Comparison of ENCODE assay signal across 8 cellular contexts in the genomic region with DNA sequence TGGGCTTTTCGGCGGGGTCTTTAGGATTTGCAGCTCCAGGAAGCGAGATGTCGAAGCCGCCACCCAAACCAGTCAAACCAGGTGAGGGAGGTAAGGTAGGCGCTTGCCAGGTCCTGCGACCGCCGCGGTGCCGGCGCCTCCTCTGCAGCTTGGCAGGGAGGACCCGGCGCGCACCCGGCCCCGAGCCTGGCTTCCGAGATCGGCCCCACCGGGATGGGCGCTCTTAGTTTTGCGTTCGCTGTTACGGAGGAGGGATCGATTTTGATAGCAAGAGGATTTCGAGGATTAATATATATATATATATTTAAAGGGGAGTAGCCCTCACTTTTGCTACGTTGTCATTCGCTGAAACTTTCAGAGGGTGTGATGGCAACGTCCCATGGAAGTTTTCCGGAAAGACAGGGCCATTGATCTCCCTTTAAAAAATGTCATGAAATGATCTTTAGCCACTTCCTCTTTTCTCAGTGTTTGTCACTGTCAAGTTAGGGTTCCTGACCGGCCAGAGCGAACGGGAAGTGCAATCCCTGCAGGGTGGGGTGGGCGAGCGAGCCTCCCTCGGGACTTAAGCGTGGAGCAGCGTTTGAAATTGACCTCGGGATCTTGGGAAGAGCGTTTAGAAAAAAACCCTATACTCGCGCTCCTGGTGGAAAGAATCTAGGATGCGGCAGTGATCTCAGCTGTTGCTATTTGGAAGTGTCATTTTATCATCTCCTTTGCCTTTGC. TPM values are rescaled to one million over a fixed set of nuclear protein-coding genes. Genes with fewer than 3 reads are reported as not detected.
DNase-seq lines count a peak whose midpoint lies in the region; ATAC-seq and TF ChIP-seq lines count a peak whose summit lies in the region.

No MANE protein-coding gene starts in this region.

- H2BK120ac ChIP-seq in mesenchymal stem cell (ENCODE audit: low read depth, low read length) = peak overlapping the region; percentile 54

- H4K8ac ChIP-seq in mesenchymal stem cell (ENCODE audit: low read length) = peak overlapping the region; percentile 63

- H3K4me1 Mint-ChIP-seq in activated CD4-positive, alpha-beta T cell treated with anti-CD3 and anti-CD28 coated beads, Interleukin-2, amount 10 ng/mL, durations not matched to agents 24 days and 14 days = peaks cover 56% of the 10 kb centered on the region
- peaks cover 62% of the 10 kb centered on the region for H3K4me1 Mint-ChIP-seq in endothelial cell (ENCODE audit: unreplicated experiment)

- 0% methylated on average over 33 of the region's 43 CpGs for WGBS in mesenchymal stem cell

- peak overlapping the region; percentile 91 for H3K27ac Mint-ChIP-seq in activated CD4-positive, alpha-beta T cell treated with anti-CD3 and anti-CD28 coated beads, Interleukin-2, amount 10 ng/mL, durations not matched to agents 24 days and 14 days
- H3K27ac Mint-ChIP-seq in endothelial cell (ENCODE audit: unreplicated experiment) = peak overlapping the region; percentile 94

- peak overlapping the region; percentile 91 for H3K4me2 ChIP-seq in mesenchymal stem cell (ENCODE audit: low read length, poor library complexity, severe bottlenecking)

- H3K14ac ChIP-seq in mesenchymal stem cell (ENCODE audit: low read length in 2 of 2) = peak overlapping the region in 1 of 2 experiments; percentile 95

- peaks cover 27% of the 10 kb centered on the region for H3K79me1 ChIP-seq in mesenchymal stem cell (replicated peaks; ENCODE audit: low read length, poor library complexity, severe bottlenecking)

- H3K27me3 ChIP-seq in mesenchymal stem cell (ENCODE audit: control insufficient read depth in 1 of 2, insufficient read depth in 1 of 2, low read length in 2 of 2) (no peaks in the 10 kb centered on the region), thoracic aorta (replicated peaks; ENCODE audit: insufficient read depth) (no peaks in the 10 kb centered on the region)

- H3K4me3 Mint-ChIP-seq in activated CD4-positive, alpha-beta T cell treated with anti-CD3 and anti-CD28 coated beads, Interleukin-2, amount 10 ng/mL, durations not matched to agents 24 days and 14 days = peak overlapping the region; percentile 92
- peak overlapping the region; percentile 99 for H3K4me3 Mint-ChIP-seq in endothelial cell (ENCODE audit: unreplicated experiment)

- peak overlapping the region; percentile 64 to 89 for H3K18ac ChIP-seq in mesenchymal stem cell (ENCODE audit: low read depth in 1 of 2, low read length in 2 of 2)

- TF ChIP-seq CTCF in endothelial cell (IDR thresholded peaks at IDR 0.05; ENCODE audit: unreplicated experiment) = no peak
- peak; percentile 23 for TF ChIP-seq CTCF in thoracic aorta (IDR thresholded peaks at IDR 0.05)

- no peak overlapping the region for H4K91ac ChIP-seq in mesenchymal stem cell (ENCODE audit: low read length)

- no peaks in the 10 kb centered on the region for H3K36me3 ChIP-seq in mesenchymal stem cell (ENCODE audit: control insufficient read depth in 1 of 2, insufficient read depth in 2 of 2, low read depth in 1 of 2, low read length in 2 of 2)
- H3K36me3 ChIP-seq in thoracic aorta = no peaks in the 10 kb centered on the region

- peak overlapping the region; percentile 60 for H2BK15ac ChIP-seq in mesenchymal stem cell (ENCODE audit: low read depth, poor library complexity, severe bottlenecking)

- no peak overlapping the region for H2BK5ac ChIP-seq in mesenchymal stem cell (ENCODE audit: low read depth, low read length, poor library complexity, severe bottlenecking)

- peak; percentile 32 for ATAC-seq in GM18505 (IDR thresholded peaks at IDR 0.05; ENCODE audit: unreplicated experiment)
- peak; percentile 28 for ATAC-seq in HG02884 (IDR thresholded peaks at IDR 0.05; ENCODE audit: unreplicated experiment)
- ATAC-seq in thoracic aorta (ENCODE audit: insufficient number of reproducible peaks, low FRiP score, low read depth) = no peak

- no peaks in the 10 kb centered on the region for H3K9me3 Mint-ChIP-seq in activated CD4-positive, alpha-beta T cell treated with anti-CD3 and anti-CD28 coated beads, Interleukin-2, amount 10 ng/mL, durations not matched to agents 24 days and 14 days
- no peaks in the 10 kb centered on the region for H3K9me3 Mint-ChIP-seq in endothelial cell (ENCODE audit: unreplicated experiment)

- peak; percentile 75 for DNase-seq in AG20443 (ENCODE audit: low spot score)
- DNase-seq in NCI-H1105 treated with DMSO at 0.1 percent for 48 hours (lab: John Stamatoyannopoulos, UW) = peak; percentile 34
- DNase-seq in activated CD4-positive, alpha-beta T cell treated with anti-CD3 and anti-CD28 coated beads, Interleukin-2, amount 10 ng/mL, durations not matched to agents 24 days and 14 days = no peak
- no peak for DNase-seq in endothelial cell (ENCODE audit: low spot score)
- DNase-seq in mesenchymal stem cell = peak; percentile 88
- DNase-seq in thoracic aorta (ENCODE audit: low spot score) = no peak

- peaks cover 18% of the 10 kb centered on the region for H3K36me3 Mint-ChIP-seq in activated CD4-positive, alpha-beta T cell treated with anti-CD3 and anti-CD28 coated beads, Interleukin-2, amount 10 ng/mL, durations not matched to agents 24 days and 14 days (ENCODE audit: low read depth)
- H3K36me3 Mint-ChIP-seq in endothelial cell (ENCODE audit: low read depth, unreplicated experiment) = no peaks in the 10 kb centered on the region

- H3K4ac ChIP-seq in mesenchymal stem cell (ENCODE audit: low read depth in 1 of 2, low read length in 2 of 2) = peak overlapping the region in 1 of 2 experiments; percentile 98

- H3K4me3 ChIP-seq in mesenchymal stem cell (ENCODE audit: insufficient read depth in 1 of 2, low read depth in 1 of 2, low read length in 2 of 2) (peak overlapping the region; percentile 95 to 97), thoracic aorta (peak overlapping the region; percentile 99)

- H2AK5ac ChIP-seq in mesenchymal stem cell (ENCODE audit: low read length, severe bottlenecking) = no peak overlapping the region

- H3K9ac ChIP-seq in mesenchymal stem cell (ENCODE audit: low read length) = peak overlapping the region; percentile 96

- no peak overlapping the region for H3K23ac ChIP-seq in mesenchymal stem cell (ENCODE audit: low read length in 2 of 2)

- H3K9me3 ChIP-seq in mesenchymal stem cell (ENCODE audit: control insufficient read depth, low read length) = no peaks in the 10 kb centered on the region
- H3K9me3 ChIP-seq in thoracic aorta = no peaks in the 10 kb centered on the region

- H3K27me3 Mint-ChIP-seq in activated CD4-positive, alpha-beta T cell treated with anti-CD3 and anti-CD28 coated beads, Interleukin-2, amount 10 ng/mL, durations not matched to agents 24 days and 14 days = no peaks in the 10 kb centered on the region
- H3K27me3 Mint-ChIP-seq in endothelial cell (ENCODE audit: unreplicated experiment) = peaks cover 7% of the 10 kb centered on the region

- H2BK12ac ChIP-seq in mesenchymal stem cell (ENCODE audit: low read length in 2 of 2) = peak overlapping the region; percentile 18 to 97

- H3K4me1 ChIP-seq in mesenchymal stem cell (ENCODE audit: control insufficient read depth, insufficient read depth, low read depth, low read length) (peaks cover 12% of the 10 kb centered on the region), thoracic aorta (ENCODE audit: control insufficient read depth in 1 of 2, low read depth in 2 of 2) (peaks cover 18 to 36% of the 10 kb centered on the region in 2 donors)

- no peak for TF ChIP-seq POLR2A in GM18505 (IDR thresholded peaks at IDR 0.05; ENCODE audit: borderline replicate concordance, extremely low read depth, insufficient read depth, insufficient read length)

- H2AFZ ChIP-seq in mesenchymal stem cell (ENCODE audit: low read depth, low read length) = peak overlapping the region; percentile 66

- peak overlapping the region; percentile 76 for H3K27ac ChIP-seq in mesenchymal stem cell (ENCODE audit: low read length, poor library complexity, severe bottlenecking)
- peak overlapping the region; percentile 83 to 98 for H3K27ac ChIP-seq in thoracic aorta

- intact Hi-C loops in activated CD4-positive, alpha-beta T cell treated with anti-CD3 and anti-CD28 coated beads, Interleukin-2, amount 10 ng/mL, durations not matched to agents 24 days and 14 days (cut with micrococcal nuclease) = loop anchor here (1.0 to 10.0 kb wide), 11 partner anchors 18 to 1957 kb away; a partner anchor contains a TSS

RNA-seq across cellular contexts. Expression of a gene that starts 0.5 kb away (rescaled TPM):
- total RNA-seq in activated CD4-positive, alpha-beta T cell treated with anti-CD3 and anti-CD28 coated beads, Interleukin-2, amount 10 ng/mL, durations not matched to agents 24 days and 14 days = 41.5 and 42.4 TPM in 2 replicates
- total RNA-seq in endothelial cell (ENCODE audit: unreplicated experiment) = 51.4 TPM
- 35.9 TPM for polyA plus RNA-seq in mesenchymal stem cell (2013, experiment 1 of 2)
- 36.4 TPM for polyA plus RNA-seq in mesenchymal stem cell (2013, experiment 2 of 2)
- 10 to 100 TPM; 16.8 to 33.9 TPM for total RNA-seq in thoracic aorta

RNA-seq across cellular contexts. Expression of a gene that starts 0.9 kb away (rescaled TPM):
- total RNA-seq in activated CD4-positive, alpha-beta T cell treated with anti-CD3 and anti-CD28 coated beads, Interleukin-2, amount 10 ng/mL, durations not matched to agents 24 days and 14 days = 6.6 and 7.2 TPM in 2 replicates
- total RNA-seq in endothelial cell (ENCODE audit: unreplicated experiment) = 58.2 TPM
- polyA plus RNA-seq in mesenchymal stem cell (2013, experiment 1 of 2) = 16.4 TPM
- polyA plus RNA-seq in mesenchymal stem cell (2013, experiment 2 of 2) = 16.6 TPM
- 10 to 100 TPM; 20.2 to 30.6 TPM for total RNA-seq in thoracic aorta

Comparison
In these comparisons a context has a peak if more than half of its experiments do, and no peak if none do; other contexts are left out.
1. DNase-seq: peak in AG20443 (single experiment), NCI-H1105 treated with DMSO at 0.1 percent for 48 hours (single experiment) and mesenchymal stem cell (single experiment); none in activated CD4-positive, alpha-beta T cell treated with anti-CD3 and anti-CD28 coated beads, Interleukin-2, amount 10 ng/mL, durations not matched to agents 24 days and 14 days (single experiment), endothelial cell (single experiment) and thoracic aorta (single experiment).